Comparison of ENCODE assay signal across 13 cellular contexts in genomic region chr7:98163704-98164478, GRCh38. TPM values are rescaled to one million over a fixed set of nuclear protein-coding genes. Genes with fewer than 3 reads are reported as not detected.
DNase-seq lines count a peak whose midpoint lies in the region; ATAC-seq and TF ChIP-seq lines count a peak whose summit lies in the region.
"Had no signal": no experiment of that assay in that cellular context is flagged by ENCODE, and none has a peak within 500 bp of the region (broad histone marks: within the 10 kb centered on the region; RNA-seq: fewer than 3 reads in every experiment).

No MANE protein-coding gene starts in this region.

- H3K27ac ChIP-seq in C4-2B: peak overlapping the region; percentile 13; the same call in 1 of the 2 replicates
- H3K27ac ChIP-seq in PC-9: peak overlapping the region; percentile 80
- H3K27ac ChIP-seq in epithelial cell of prostate: peak overlapping the region; percentile 77
- H3K27ac ChIP-seq in parathyroid adenoma: peak overlapping the region; percentile 9
- H3K27ac ChIP-seq: esophagus squamous epithelium had no signal

- peaks cover 32% of the 10 kb centered on the region for H3K4me1 ChIP-seq in PC-9 (replicated peaks; ENCODE audit: insufficient read depth)
- peaks cover 15% of the 10 kb centered on the region for H3K4me1 ChIP-seq in parathyroid adenoma

- H3K79me2 ChIP-seq in PC-9 (ENCODE audit: low read depth) (peaks cover 49% of the 10 kb centered on the region), parathyroid adenoma (peaks cover 5% of the 10 kb centered on the region)

- no peaks in the 10 kb centered on the region for H4K20me1 ChIP-seq in PC-9 (ENCODE audit: insufficient read depth)

- intact Hi-C loops in PC-9 (cut with micrococcal nuclease; ENCODE audit: unreplicated experiment): no loop called here

- H3K9me3 ChIP-seq in PC-9 (ENCODE audit: insufficient read depth, low read depth): no peaks in the 10 kb centered on the region
- no peaks in the 10 kb centered on the region for H3K9me3 ChIP-seq in parathyroid adenoma (ENCODE audit: control insufficient read depth, low read length)
- H3K9me3 ChIP-seq: esophagus squamous epithelium had no signal

- ATAC-seq in GM18868 (IDR thresholded peaks at IDR 0.05; ENCODE audit: unreplicated experiment): no peak

- peak; percentile 53 to 92 for DNase-seq in PC-9
- DNase-seq in epithelial cell of prostate (ENCODE audit: low read depth, low spot score): peak; percentile 86
- DNase-seq in DMS153 (lab: John Stamatoyannopoulos, UW): no peak
- DNase-seq in stimulated activated CD4-positive, alpha-beta T cell treated with anti-CD3 and anti-CD28 coated beads, Interleukin-15, amount 100 ng/mL, for 24 hours: no peak
- DNase-seq in NCI-H2081 treated with DMSO at 0.1 percent for 48 hours (lab: John Stamatoyannopoulos, UW): no peak
- DNase-seq: activated T-cell treated with anti-CD3 and anti-CD28 coated beads for 4 hours, C1 segment of cervical spinal cord, esophagus squamous epithelium, NCI-H187 treated with DMSO at 0.1 percent for 48 hours, RPMI8226 had no signal

- no peak for TF ChIP-seq CTCF in C4-2B (conservative IDR thresholded peaks at IDR 0.05)
- no peak for TF ChIP-seq CTCF in PC-9 (conservative IDR thresholded peaks at IDR 0.05)
- no peak for TF ChIP-seq CTCF in parathyroid adenoma (IDR thresholded peaks at IDR 0.05)

- H3K4me3 ChIP-seq in PC-9 (peak overlapping the region; percentile 20; the same call in 1 of the 2 replicates), parathyroid adenoma (ENCODE audit: low read depth, low read length) (no peak overlapping the region)
- H3K4me3 ChIP-seq: esophagus squamous epithelium had no signal

- TSS peak; percentile 73 for BruUV-seq in PC-9 (replicated peaks; lab: Mats Ljungman, UMichigan)

- peak overlapping the region; percentile 73 for H3K4me2 ChIP-seq in PC-9
- H3K4me2 ChIP-seq in parathyroid adenoma (ENCODE audit: low read length): peak overlapping the region; percentile 37

- no peaks in the 10 kb centered on the region for H3K9me2 ChIP-seq in PC-9 (ENCODE audit: insufficient read depth)

- H3K36me3 ChIP-seq in PC-9 (ENCODE audit: low read depth) (peaks cover 11% of the 10 kb centered on the region), parathyroid adenoma (ENCODE audit: control insufficient read depth, insufficient read depth, low read length) (no peaks in the 10 kb centered on the region)

- H3K9ac ChIP-seq in parathyroid adenoma: no peak overlapping the region

- H3K27me3 ChIP-seq in PC-9 (ENCODE audit: insufficient read depth, low read depth) (no peaks in the 10 kb centered on the region), parathyroid adenoma (ENCODE audit: control insufficient read depth, insufficient read depth, low read length) (no peaks in the 10 kb centered on the region)
- H3K27me3 ChIP-seq: esophagus squamous epithelium had no signal

- POLR2A ChIA-PET in PC-9 (lab: Charles Lee; ENCODE audit: unreplicated experiment): interaction anchor here (0.7 kb wide), 1 partner anchor 69 kb away, joined by 3 read pairs; no protein-coding TSS in a partner anchor

- CTCF ChIA-PET in PC-9 (lab: Charles Lee): interaction anchor here (0.6 to 1.3 kb wide), 4 partner anchors 25 to 142 kb away, joined by 3 to 7 read pairs (median 3); no protein-coding TSS in a partner anchor

- H3F3A ChIP-seq in PC-9 (ENCODE audit: insufficient read depth, low read depth): peaks cover 39% of the 10 kb centered on the region

- no peak overlapping the region for H2AFZ ChIP-seq in PC-9
- H2AFZ ChIP-seq in parathyroid adenoma: peak overlapping the region; percentile 16

RNA-seq across cellular contexts. Expression of gene BHLHA15, which starts 47.3 kb away (rescaled TPM):
- 0.53 and 0.79 TPM in 2 replicates for total RNA-seq in PC-9 (2021)

RNA-seq across cellular contexts. Expression of gene LMTK2, which starts 57.2 kb away (rescaled TPM):
- 33.3 and 37.1 TPM in 2 replicates for total RNA-seq in PC-9 (2021)

Comparison
In these comparisons a context has a peak if more than half of its experiments do, and no peak if none do; other contexts are left out.
1. H3K27ac ChIP-seq: peak in every context shown above with its lines; median percentile 80 in PC-9; 77 in epithelial cell of prostate; 13 in C4-2B; 9 in parathyroid adenoma.
2. DNase-seq: peak in PC-9 (2 of 2) and epithelial cell of prostate (single experiment); none in DMS153 (single experiment), stimulated activated CD4-positive, alpha-beta T cell treated with anti-CD3 and anti-CD28 coated beads, Interleukin-15, amount 100 ng/mL, for 24 hours (single experiment) and NCI-H2081 treated with DMSO at 0.1 percent for 48 hours (single experiment).